Comparison of ENCODE assay signal across 8 cellular contexts in the genomic region with DNA sequence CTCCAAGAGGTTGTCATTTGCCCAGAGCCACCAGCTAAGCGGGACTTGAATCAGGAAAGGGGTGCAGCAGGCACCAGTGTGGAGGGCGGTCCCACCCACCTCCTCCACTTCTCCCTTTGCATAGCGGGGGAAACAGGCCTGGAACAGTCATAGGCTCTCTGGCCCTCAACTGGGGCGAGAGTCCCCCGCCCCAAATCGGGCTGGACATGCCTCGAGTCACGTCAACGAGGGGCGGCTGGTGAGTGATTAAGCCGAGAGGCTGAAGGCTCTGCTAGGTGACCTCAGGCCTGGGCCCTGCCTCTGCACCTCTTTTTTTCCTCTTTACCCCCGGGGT. TPM values are rescaled to one million over a fixed set of nuclear protein-coding genes. Genes with fewer than 3 reads are reported as not detected.
DNase-seq lines count a peak whose midpoint lies in the region; ATAC-seq and TF ChIP-seq lines count a peak whose summit lies in the region.

No MANE protein-coding gene starts in this region.

- CTCF ChIA-PET in Caco-2 (lab: Charles Lee), result interaction anchor here (1.0 kb wide), 1 partner anchor 111 kb away, joined by 3 read pairs; no protein-coding TSS in a partner anchor

- no peak overlapping the region for H3K4me3 Mint-ChIP-seq in Caco-2 (ENCODE audit: unreplicated experiment)

- peak; percentile 29 for ATAC-seq in HG02798 (IDR thresholded peaks at IDR 0.05; ENCODE audit: poor library complexity, unreplicated experiment)

- peaks cover 7% of the 10 kb centered on the region for H3K4me1 Mint-ChIP-seq in Caco-2 (ENCODE audit: low read depth, unreplicated experiment)

- no peak overlapping the region for H3K27ac Mint-ChIP-seq in Caco-2 (ENCODE audit: unreplicated experiment)

- no peaks in the 10 kb centered on the region for H3K9me3 Mint-ChIP-seq in Caco-2 (ENCODE audit: unreplicated experiment)

- no peaks in the 10 kb centered on the region for H3K27me3 Mint-ChIP-seq in Caco-2 (ENCODE audit: insufficient read depth, unreplicated experiment)

- intact Hi-C loops in stomach (cut with DNase I; ENCODE audit: low total_unique reads) (loop anchor here (2.0 kb wide), 1 partner anchor 51 kb away; no protein-coding TSS in a partner anchor), Caco-2 (cut with micrococcal nuclease; ENCODE audit: unreplicated experiment) (loop anchor here (1.0 kb wide), 1 partner anchor 51 kb away; no protein-coding TSS in a partner anchor)

- WGBS in stomach, 5 donors, result 1 to 5% (median 2%) methylated on average over 11 to 12 of the region's 12 CpGs

- TF ChIP-seq CTCF in C4-2B (conservative IDR thresholded peaks at IDR 0.05), result no peak
- TF ChIP-seq CTCF in stomach (IDR thresholded peaks at IDR 0.05), result no peak
- TF ChIP-seq CTCF in Caco-2 (IDR thresholded peaks at IDR 0.05; ENCODE audit: insufficient read depth in 1 of 2, low read depth in 1 of 2, low read length in 1 of 2, severe bottlenecking in 1 of 2, unreplicated experiment in 1 of 2), result no peak

- POLR2A ChIA-PET in Caco-2 (lab: Charles Lee), result no interaction called here

- H3K27me3 ChIP-seq in stomach (no peaks in the 10 kb centered on the region), Caco-2 (replicated peaks; ENCODE audit: control insufficient read depth, insufficient read depth, low read length) (no peaks in the 10 kb centered on the region)

- H3K27ac ChIP-seq in C4-2B (peak overlapping the region; percentile 44), angular gyrus (ENCODE audit: low read depth, low read length) (peak overlapping the region; percentile 93), stomach (peak overlapping the region; percentile 77 to 88 (median 85))

- peaks cover 37 to 58% (median 50%) of the 10 kb centered on the region in 4 donors for H3K36me3 ChIP-seq in stomach
- no peaks in the 10 kb centered on the region for H3K36me3 ChIP-seq in Caco-2 (ENCODE audit: control insufficient read depth, insufficient read depth, low read length)

- H3K9me3 ChIP-seq in iPS-18c (ENCODE audit: control insufficient read depth, insufficient read depth, low read length), result no peaks in the 10 kb centered on the region
- no peaks in the 10 kb centered on the region for H3K9me3 ChIP-seq in stomach
- no peaks in the 10 kb centered on the region for H3K9me3 ChIP-seq in Caco-2

- H3K4me1 ChIP-seq in stomach (peaks cover 27 to 64% (median 43%) of the 10 kb centered on the region in 4 donors), Caco-2 (no peaks in the 10 kb centered on the region)

- H3K4me3 ChIP-seq in iPS-18c (ENCODE audit: insufficient read depth, low read depth, low read length) (peak overlapping the region; percentile 64), stomach (peak overlapping the region; percentile 52 to 66 (median 60)), Caco-2 (ENCODE audit: low read depth, low read length) (no peak overlapping the region)

- peaks cover 13% of the 10 kb centered on the region for H3K36me3 Mint-ChIP-seq in Caco-2 (ENCODE audit: insufficient read depth, unreplicated experiment)

- no peak for DNase-seq in stomach
- no peak for DNase-seq in iPS-NIHi7 (ENCODE audit: extremely low spot score)
- DNase-seq in NOMO-1 treated with DMSO at 0.1 percent for 48 hours (lab: John Stamatoyannopoulos, UW; ENCODE audit: unreplicated experiment), result no peak
- DNase-seq in Caco-2, result no peak

- BruUV-seq in Caco-2 (replicated peaks; lab: Mats Ljungman, UMichigan), result no TSS peak

- TF ChIP-seq EP300 in stomach (IDR thresholded peaks at IDR 0.05), result no peak

- no peak for TF ChIP-seq POLR2A in stomach (IDR thresholded peaks at IDR 0.05)

RNA-seq across cellular contexts. Expression of a gene that starts 0.4 kb away (rescaled TPM):
- total RNA-seq in stomach (100 to 1,000 TPM in 1 of 5 donors, 10 to 100 TPM in 4; 19.8 to 130 (median 60.8) TPM), Caco-2 (2022) (6.0 and 6.5 TPM in 2 replicates)
- 10 to 100 TPM; 31.4 to 34.1 (median 32.7) TPM for polyA plus RNA-seq in stomach

RNA-seq across cellular contexts. Expression of a gene that starts 40.7 kb away (rescaled TPM):
- total RNA-seq in stomach (not detected), Caco-2 (2022) (not detected in 2 replicates)
- under 1 TPM in 2 of 3 donors, not detected in 1; 0.23 to 0.46 TPM for polyA plus RNA-seq in stomach
